ENCODE assay signal across 8 cellular contexts in genomic region chr15:40054056-40054745, GRCh38. TPM values are rescaled to one million over a fixed set of nuclear protein-coding genes. Genes with fewer than 3 reads are reported as not detected.
DNase-seq lines count a peak whose midpoint lies in the region; ATAC-seq, FAIRE-seq and TF ChIP-seq lines count a peak whose summit lies in the region.

No MANE protein-coding gene starts in this region.

- in situ Hi-C loops in transverse colon (cut with MboI; ENCODE audit: low pct_ligation_motif_present in 1 of 4, low pct_unique_long_range_greater_than_20kb in 1 of 4, low sequenced_read_pairs in 3 of 4): loop anchor here in 1 of 4 donors (10.0 kb wide), 1 partner anchor 51 kb away; the partner anchor contains the start of gene BMF

- TF ChIP-seq POLR2A in transverse colon (IDR thresholded peaks at IDR 0.05): no peak

- H3K9me3 ChIP-seq in transverse colon: no peaks in the 10 kb centered on the region

- CTCF ChIA-PET in activated CD8-positive, alpha-beta T cell treated with anti-CD3 and anti-CD28 coated beads for 36 hours (lab: Charles Lee): interaction anchor here (0.9 to 5.6 kb wide), 9 partner anchors 9 to 61 kb away, joined by 3 to 31 read pairs (median 4); partner anchors contain the start of genes BMF and SRP14

- H3K36me3 ChIP-seq in transverse colon: no peaks in the 10 kb centered on the region

- 71% methylated on average over 11 of the region's 12 CpGs; no CpG with 5 or more reads in 1 of the 2 donors for WGBS in transverse colon (ENCODE audit: low coverage in 1 of 2), 2 donors

- H3K9me3 Mint-ChIP-seq in activated CD8-positive, alpha-beta T cell treated with anti-CD3 and anti-CD28 coated beads for 36 hours: no peaks in the 10 kb centered on the region

- peaks cover 11% of the 10 kb centered on the region for H3K36me3 Mint-ChIP-seq in activated CD8-positive, alpha-beta T cell treated with anti-CD3 and anti-CD28 coated beads for 36 hours (ENCODE audit: low read depth)

- ATAC-seq in HG03039 (IDR thresholded peaks at IDR 0.05; ENCODE audit: unreplicated experiment) (peak; percentile 22), GM18519 (IDR thresholded peaks at IDR 0.05; ENCODE audit: low FRiP score, unreplicated experiment) (no peak)
- ATAC-seq in activated CD8-positive, alpha-beta T cell treated with anti-CD3 and anti-CD28 coated beads for 36 hours: peak; percentile 63

- H3K4me3 Mint-ChIP-seq in activated CD8-positive, alpha-beta T cell treated with anti-CD3 and anti-CD28 coated beads for 36 hours: no peak overlapping the region

- no peak for TF ChIP-seq CTCF in activated CD8-positive, alpha-beta T cell treated with anti-CD3 and anti-CD28 coated beads for 36 hours (IDR thresholded peaks at IDR 0.05)
- no peak for TF ChIP-seq CTCF in transverse colon (IDR thresholded peaks at IDR 0.05)

- H3K27me3 Mint-ChIP-seq in activated CD8-positive, alpha-beta T cell treated with anti-CD3 and anti-CD28 coated beads for 36 hours: no peaks in the 10 kb centered on the region

- H3K27ac ChIP-seq in transverse colon: peak overlapping the region; percentile 74 to 81 (median 80)

- TF ChIP-seq EP300 in transverse colon (IDR thresholded peaks at IDR 0.05; ENCODE audit: low read depth): no peak

- H3K4me1 Mint-ChIP-seq in activated CD8-positive, alpha-beta T cell treated with anti-CD3 and anti-CD28 coated beads for 36 hours (ENCODE audit: low read depth): peaks cover 79% of the 10 kb centered on the region

- no peak overlapping the region for H3K4me3 ChIP-seq in transverse colon

- peak overlapping the region; percentile 78 for H3K27ac Mint-ChIP-seq in activated CD8-positive, alpha-beta T cell treated with anti-CD3 and anti-CD28 coated beads for 36 hours

- FAIRE-seq in RCC 7860 (lab: Jason Lieb, UNC): no peak
- no peak for FAIRE-seq in HTR-8/SVneo (lab: Jason Lieb, UNC)

- intact Hi-C loops in activated CD8-positive, alpha-beta T cell treated with anti-CD3 and anti-CD28 coated beads for 36 hours (cut with micrococcal nuclease): no loop called here
- intact Hi-C loops in transverse colon (cut with DNase I; ENCODE audit: low total_unique reads): no loop called here

- DNase-seq in stimulated activated CD4-positive, alpha-beta T cell treated with anti-CD3 and anti-CD28 coated beads, Interleukin-15, amount 100 ng/mL, for 24 hours: peak; percentile 60
- DNase-seq in stimulated activated CD4-positive, alpha-beta T cell treated with anti-CD3 and anti-CD28 coated beads, Interleukin-4, amount 100 ng/mL, for 4 hours: no peak
- DNase-seq in activated CD8-positive, alpha-beta T cell treated with anti-CD3 and anti-CD28 coated beads for 36 hours: peak; percentile 74
- DNase-seq in transverse colon (no peak), RCC 7860 (ENCODE audit: low spot score) (no peak), HTR-8/SVneo (ENCODE audit: insufficient read length, low spot score) (no peak)

- no peaks in the 10 kb centered on the region for H3K27me3 ChIP-seq in transverse colon

- H3K4me1 ChIP-seq in transverse colon: peaks cover 15 to 53% (median 51%) of the 10 kb centered on the region in 4 donors

- POLR2A ChIA-PET in activated CD8-positive, alpha-beta T cell treated with anti-CD3 and anti-CD28 coated beads for 36 hours (lab: Charles Lee): interaction anchor here (0.5 to 1.7 kb wide), 5 partner anchors 9 to 129 kb away, joined by 3 to 4 read pairs (median 3); no protein-coding TSS in a partner anchor

RNA-seq across cellular contexts. Expression of gene SRP14, which starts 15.2 kb away (rescaled TPM):
- 100 to 1,000 TPM; 147 to 152 TPM for total RNA-seq in activated CD8-positive, alpha-beta T cell treated with anti-CD3 and anti-CD28 coated beads for 36 hours
- 100 to 1,000 TPM; 216 to 511 (median 283) TPM for total RNA-seq in transverse colon

RNA-seq across cellular contexts. Expression of gene BMF, which starts 54.5 kb away (rescaled TPM):
- total RNA-seq in activated CD8-positive, alpha-beta T cell treated with anti-CD3 and anti-CD28 coated beads for 36 hours: 1 to 10 TPM; 4.2 to 4.3 TPM
- 10 to 100 TPM; 13.3 to 35.4 (median 25.1) TPM for total RNA-seq in transverse colon

Comparison
In these comparisons a context has a peak if more than half of its experiments do, and no peak if none do; other contexts are left out.
1. DNase-seq: peak in stimulated activated CD4-positive, alpha-beta T cell treated with anti-CD3 and anti-CD28 coated beads, Interleukin-15, amount 100 ng/mL, for 24 hours (single experiment) and activated CD8-positive, alpha-beta T cell treated with anti-CD3 and anti-CD28 coated beads for 36 hours (single experiment); none in stimulated activated CD4-positive, alpha-beta T cell treated with anti-CD3 and anti-CD28 coated beads, Interleukin-4, amount 100 ng/mL, for 4 hours (0 of 2), transverse colon (single experiment), RCC 7860 (single experiment) and HTR-8/SVneo (single experiment).